Comparison of ENCODE assay signal across 16 cellular contexts in the genomic region with DNA sequence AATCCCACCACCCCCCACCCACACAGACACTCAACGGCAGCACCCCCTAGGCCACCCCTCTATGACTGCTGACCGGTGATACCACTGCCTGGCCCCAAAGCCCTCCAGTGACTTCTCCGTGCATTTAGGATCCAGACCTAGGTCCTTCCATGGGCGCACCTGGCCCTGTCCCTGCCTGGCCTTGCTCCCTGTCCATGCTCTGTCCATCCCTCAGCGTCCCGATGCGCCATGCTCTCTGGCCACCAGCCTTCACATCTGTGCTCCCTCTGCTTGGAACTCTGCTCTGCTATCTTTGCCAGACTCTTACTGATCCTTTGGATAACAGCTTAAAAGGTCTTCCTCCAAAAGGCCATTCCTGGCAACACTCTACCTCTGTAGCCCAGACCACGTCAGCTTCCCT. TPM values are rescaled to one million over a fixed set of nuclear protein-coding genes. Genes with fewer than 3 reads are reported as not detected.
DNase-seq lines count a peak whose midpoint lies in the region; ATAC-seq and TF ChIP-seq lines count a peak whose summit lies in the region.
"Had no signal": no experiment of that assay in that cellular context is flagged by ENCODE, and none has a peak within 500 bp of the region (broad histone marks: within the 10 kb centered on the region; RNA-seq: fewer than 3 reads in every experiment).

No MANE protein-coding gene starts in this region.

- H3K4me1 Mint-ChIP-seq in endothelial cell (ENCODE audit: unreplicated experiment) = peaks cover 46% of the 10 kb centered on the region

- peaks cover 27 to 40% of the 10 kb centered on the region in 2 donors for H3K36me3 Mint-ChIP-seq in activated naive CD4-positive, alpha-beta T cell treated with anti-CD3 and anti-CD28 coated beads, Interleukin-2, amount 50 U/mL, for 72 hours
- peaks cover 15% of the 10 kb centered on the region for H3K36me3 Mint-ChIP-seq in endothelial cell (ENCODE audit: low read depth, unreplicated experiment)

- peak overlapping the region; percentile 37 to 73 for H3K27ac Mint-ChIP-seq in activated naive CD4-positive, alpha-beta T cell treated with anti-CD3 and anti-CD28 coated beads, Interleukin-2, amount 50 U/mL, for 72 hours
- H3K27ac Mint-ChIP-seq in endothelial cell (ENCODE audit: unreplicated experiment) = no peak overlapping the region
- H3K27ac Mint-ChIP-seq: GM23338 had no signal

- no peak overlapping the region for H3K27ac ChIP-seq in foreskin keratinocyte

- H3K4me3 Mint-ChIP-seq in endothelial cell (ENCODE audit: unreplicated experiment) = peak overlapping the region; percentile 44
- H3K4me3 Mint-ChIP-seq: GM23338 had no signal

- peaks cover 11% of the 10 kb centered on the region for H3K27me3 Mint-ChIP-seq in endothelial cell (ENCODE audit: unreplicated experiment)

- no peaks in the 10 kb centered on the region for H3K9me3 Mint-ChIP-seq in activated naive CD4-positive, alpha-beta T cell treated with anti-CD3 and anti-CD28 coated beads, Interleukin-2, amount 50 U/mL, for 72 hours
- no peaks in the 10 kb centered on the region for H3K9me3 Mint-ChIP-seq in endothelial cell (ENCODE audit: unreplicated experiment)
- H3K9me3 Mint-ChIP-seq: GM23338 had no signal

- no peak for ATAC-seq in activated naive CD4-positive, alpha-beta T cell treated with anti-CD3 and anti-CD28 coated beads, Interleukin-2, amount 50 U/mL, for 72 hours
- no peak for ATAC-seq in foreskin keratinocyte
- ATAC-seq in HG03378 (IDR thresholded peaks at IDR 0.05; ENCODE audit: unreplicated experiment) = no peak
- ATAC-seq: GM23338 had no signal

- peaks cover 13% of the 10 kb centered on the region for H3K4me1 ChIP-seq in foreskin keratinocyte
- H3K4me1 ChIP-seq: BE2C had no signal

- intact Hi-C loops in posterior vena cava (cut with DNase I) = no loop called here

- TF ChIP-seq CTCF in endothelial cell (IDR thresholded peaks at IDR 0.05; ENCODE audit: unreplicated experiment) (no peak), foreskin keratinocyte (conservative IDR thresholded peaks at IDR 0.05) (no peak)

- H3K27me3 ChIP-seq in foreskin keratinocyte = no peaks in the 10 kb centered on the region
- H3K27me3 ChIP-seq: BE2C had no signal

- DNase-seq in activated naive CD4-positive, alpha-beta T cell treated with anti-CD3 and anti-CD28 coated beads, Interleukin-2, amount 50 U/mL, for 72 hours (ENCODE audit: low spot score in 2 of 2) = no peak
- DNase-seq in activated naive CD4-positive, alpha-beta T cell (lab: John Stamatoyannopoulos, UW) = no peak
- DNase-seq in endothelial cell (ENCODE audit: low spot score) = no peak
- DNase-seq in posterior vena cava (ENCODE audit: low spot score) = peak; percentile 83
- no peak for DNase-seq in foreskin keratinocyte
- DNase-seq in midbrain (lab: John Stamatoyannopoulos, UW) = no peak
- DNase-seq: BE2C, EL, GF-D8, HCEC 1CT, KBM-7, MM.1S, NCI-H1048, NCI-H774 had no signal

RNA-seq across cellular contexts. Expression of a gene that starts 25.4 kb away (rescaled TPM):
- 100 to 1,000 TPM; 285 to 334 TPM for total RNA-seq in activated naive CD4-positive, alpha-beta T cell treated with anti-CD3 and anti-CD28 coated beads, Interleukin-2, amount 50 U/mL, for 72 hours
- 387 TPM for total RNA-seq in endothelial cell (ENCODE audit: unreplicated experiment)
- total RNA-seq in posterior vena cava = 100 to 1,000 TPM; 111 to 126 TPM
- 52.3 and 55.8 TPM in 2 replicates for total RNA-seq in foreskin keratinocyte
- polyA plus RNA-seq in foreskin keratinocyte = 47.3 and 51.7 TPM in 2 replicates

RNA-seq across cellular contexts. Expression of a gene that starts 59.7 kb away (rescaled TPM):
- total RNA-seq in activated naive CD4-positive, alpha-beta T cell treated with anti-CD3 and anti-CD28 coated beads, Interleukin-2, amount 50 U/mL, for 72 hours = 100 to 1,000 TPM in 1 of 2 donors, 10 to 100 TPM in 1; 92.4 to 133 TPM
- total RNA-seq in endothelial cell (ENCODE audit: unreplicated experiment) = 2.3 TPM
- total RNA-seq in posterior vena cava = 10 to 100 TPM in 1 of 2 donors, 1 to 10 TPM in 1; 9.6 to 10.2 TPM
- total RNA-seq in foreskin keratinocyte = 33.4 and 33.6 TPM in 2 replicates
- polyA plus RNA-seq in foreskin keratinocyte = 14.9 and 15.8 TPM in 2 replicates
